ENCODE assay signal across 8 cellular contexts in the genomic region with DNA sequence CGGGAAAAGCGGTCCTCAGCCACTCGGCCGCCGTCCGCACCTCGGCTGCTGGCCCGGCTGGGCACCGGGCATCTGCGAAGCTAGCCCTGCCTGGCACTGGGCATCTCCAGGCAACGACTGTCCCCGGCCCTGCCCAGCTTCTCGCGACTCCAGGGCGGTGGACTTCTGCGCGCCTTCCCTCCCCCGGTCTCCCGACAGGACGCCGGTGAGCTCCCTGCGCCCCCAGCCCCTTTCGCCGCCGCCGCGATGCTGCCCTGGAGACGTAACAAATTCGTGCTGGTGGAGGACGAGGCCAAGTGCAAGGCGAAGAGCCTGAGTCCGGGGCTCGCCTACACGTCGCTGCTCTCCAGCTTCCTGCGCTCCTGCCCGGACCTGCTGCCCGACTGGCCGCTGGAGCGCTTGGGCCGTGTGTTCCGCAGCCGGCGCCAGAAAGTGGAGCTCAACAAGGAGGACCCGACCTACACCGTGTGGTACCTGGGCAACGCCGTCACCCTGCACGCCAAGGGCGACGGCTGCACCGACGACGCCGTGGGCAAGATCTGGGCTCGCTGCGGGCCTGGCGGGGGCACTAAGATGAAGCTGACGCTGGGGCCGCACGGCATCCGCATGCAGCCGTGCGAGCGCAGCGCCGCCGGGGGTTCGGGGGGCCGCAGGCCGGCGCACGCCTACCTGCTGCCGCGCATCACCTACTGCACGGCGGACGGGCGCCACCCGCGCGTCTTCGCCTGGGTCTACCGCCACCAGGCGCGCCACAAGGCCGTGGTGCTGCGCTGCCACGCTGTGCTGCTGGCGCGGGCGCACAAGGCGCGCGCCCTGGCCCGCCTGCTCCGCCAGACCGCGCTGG. TPM values are rescaled to one million over a fixed set of nuclear protein-coding genes. Genes with fewer than 3 reads are reported as not detected.
DNase-seq lines count a peak whose midpoint lies in the region; ATAC-seq, FAIRE-seq and TF ChIP-seq lines count a peak whose summit lies in the region.

No MANE protein-coding gene starts in this region.

- no peak for TF ChIP-seq CTCF in kidney epithelial cell (IDR thresholded peaks at IDR 0.05; ENCODE audit: insufficient read depth, low read length, poor library complexity, severe bottlenecking)
- TF ChIP-seq CTCF in type B pancreatic cell (conservative IDR thresholded peaks at IDR 0.05), result no peak
- no peak for TF ChIP-seq CTCF in D721Med (IDR thresholded peaks at IDR 0.05; ENCODE audit: insufficient read depth, missing control alignments)

- H3K27ac Mint-ChIP-seq in activated CD4-positive, alpha-beta T cell treated with anti-CD3 and anti-CD28 coated beads for 36 hours, result no peak overlapping the region
- no peak overlapping the region for H3K27ac Mint-ChIP-seq in activated CD4-positive, alpha-beta T cell treated with anti-CD3 and anti-CD28 coated beads, Interleukin-2, amount 10 ng/mL, durations not matched to agents 7 days and 5 days
- no peak overlapping the region for H3K27ac Mint-ChIP-seq in type B pancreatic cell

- no peaks in the 10 kb centered on the region for H3K36me3 ChIP-seq in kidney epithelial cell (ENCODE audit: control insufficient read depth, insufficient read depth, low read length)

- H3K4me1 Mint-ChIP-seq in activated CD4-positive, alpha-beta T cell treated with anti-CD3 and anti-CD28 coated beads for 36 hours, result no peaks in the 10 kb centered on the region
- peaks cover 3% of the 10 kb centered on the region for H3K4me1 Mint-ChIP-seq in activated CD4-positive, alpha-beta T cell treated with anti-CD3 and anti-CD28 coated beads, Interleukin-2, amount 10 ng/mL, durations not matched to agents 7 days and 5 days
- H3K4me1 Mint-ChIP-seq in type B pancreatic cell (ENCODE audit: unreplicated experiment), result peaks cover 6% of the 10 kb centered on the region

- peak; percentile 26 for DNase-seq in activated CD4-positive, alpha-beta T cell treated with anti-CD3 and anti-CD28 coated beads for 36 hours
- DNase-seq in activated CD4-positive, alpha-beta T cell treated with anti-CD3 and anti-CD28 coated beads, Interleukin-2, amount 10 ng/mL, durations not matched to agents 7 days and 5 days, result no peak
- DNase-seq in cerebellar cortex (ENCODE audit: low spot score) (peak; percentile 33), kidney epithelial cell (ENCODE audit: low read depth) (no peak), type B pancreatic cell (ENCODE audit: extremely low spot score, unreplicated experiment) (no peak), HPDE6-E6E7 (ENCODE audit: extremely low spot score) (no peak), D721Med (ENCODE audit: insufficient read length, low spot score) (no peak)

- no peaks in the 10 kb centered on the region for H3K9me3 Mint-ChIP-seq in activated CD4-positive, alpha-beta T cell treated with anti-CD3 and anti-CD28 coated beads for 36 hours (ENCODE audit: low read depth)
- no peaks in the 10 kb centered on the region for H3K9me3 Mint-ChIP-seq in activated CD4-positive, alpha-beta T cell treated with anti-CD3 and anti-CD28 coated beads, Interleukin-2, amount 10 ng/mL, durations not matched to agents 7 days and 5 days
- H3K9me3 Mint-ChIP-seq in type B pancreatic cell, result no peaks in the 10 kb centered on the region

- peaks cover 28% of the 10 kb centered on the region for H3K27me3 Mint-ChIP-seq in activated CD4-positive, alpha-beta T cell treated with anti-CD3 and anti-CD28 coated beads for 36 hours
- H3K27me3 Mint-ChIP-seq in activated CD4-positive, alpha-beta T cell treated with anti-CD3 and anti-CD28 coated beads, Interleukin-2, amount 10 ng/mL, durations not matched to agents 7 days and 5 days, result peaks cover 25% of the 10 kb centered on the region
- peaks cover 36% of the 10 kb centered on the region for H3K27me3 Mint-ChIP-seq in type B pancreatic cell

- no peaks in the 10 kb centered on the region for H3K36me3 Mint-ChIP-seq in activated CD4-positive, alpha-beta T cell treated with anti-CD3 and anti-CD28 coated beads for 36 hours (ENCODE audit: low read depth)
- no peaks in the 10 kb centered on the region for H3K36me3 Mint-ChIP-seq in activated CD4-positive, alpha-beta T cell treated with anti-CD3 and anti-CD28 coated beads, Interleukin-2, amount 10 ng/mL, durations not matched to agents 7 days and 5 days (ENCODE audit: low read depth)
- H3K36me3 Mint-ChIP-seq in type B pancreatic cell, result no peaks in the 10 kb centered on the region

- POLR2A ChIA-PET in activated CD4-positive, alpha-beta T cell treated with anti-CD3 and anti-CD28 coated beads for 36 hours (lab: Charles Lee), result no interaction called here
- POLR2A ChIA-PET in activated CD4-positive, alpha-beta T cell treated with anti-CD3 and anti-CD28 coated beads, Interleukin-2, amount 10 ng/mL, durations not matched to agents 7 days and 5 days (lab: Charles Lee), result no interaction called here

- H3K4me3 Mint-ChIP-seq in activated CD4-positive, alpha-beta T cell treated with anti-CD3 and anti-CD28 coated beads for 36 hours, result no peak overlapping the region
- H3K4me3 Mint-ChIP-seq in activated CD4-positive, alpha-beta T cell treated with anti-CD3 and anti-CD28 coated beads, Interleukin-2, amount 10 ng/mL, durations not matched to agents 7 days and 5 days, result no peak overlapping the region
- peak overlapping the region; percentile 75 for H3K4me3 Mint-ChIP-seq in type B pancreatic cell

- FAIRE-seq in D721Med (lab: Jason Lieb, UNC), result no peak

- ATAC-seq in activated CD4-positive, alpha-beta T cell treated with anti-CD3 and anti-CD28 coated beads for 36 hours, result peak; percentile 42
- ATAC-seq in GM21367 (IDR thresholded peaks at IDR 0.05; ENCODE audit: unreplicated experiment), result no peak

- intact Hi-C loops in activated CD4-positive, alpha-beta T cell treated with anti-CD3 and anti-CD28 coated beads for 36 hours (cut with DNase I, micrococcal nuclease), result no loop called here

- CTCF ChIA-PET in activated CD4-positive, alpha-beta T cell treated with anti-CD3 and anti-CD28 coated beads for 36 hours (lab: Charles Lee), result interaction anchor here (0.7 kb wide), 2 partner anchors 18 to 27 kb away, joined by 3 to 4 read pairs; no protein-coding TSS in a partner anchor
- CTCF ChIA-PET in activated CD4-positive, alpha-beta T cell treated with anti-CD3 and anti-CD28 coated beads, Interleukin-2, amount 10 ng/mL, durations not matched to agents 7 days and 5 days (lab: Charles Lee), result no interaction called here

- H3K4me3 ChIP-seq in kidney epithelial cell (ENCODE audit: low read depth, low read length), result peak overlapping the region; percentile 41

- peaks cover 48% of the 10 kb centered on the region for H3K27me3 ChIP-seq in kidney epithelial cell (ENCODE audit: control insufficient read depth, insufficient read depth, low read length)

RNA-seq across cellular contexts. Expression of a gene that starts 0.6 kb away (rescaled TPM):
- total RNA-seq in activated CD4-positive, alpha-beta T cell treated with anti-CD3 and anti-CD28 coated beads for 36 hours, result not detected
- total RNA-seq in activated CD4-positive, alpha-beta T cell treated with anti-CD3 and anti-CD28 coated beads, Interleukin-2, amount 10 ng/mL, durations not matched to agents 7 days and 5 days, result not detected
- total RNA-seq in kidney epithelial cell (0.13 and 0.34 TPM in 2 replicates), type B pancreatic cell (ENCODE audit: low replicate concordance) (0.21 and 1.3 TPM in 2 replicates)

RNA-seq across cellular contexts. Expression of a gene that starts 35.9 kb away (rescaled TPM):
- not detected for total RNA-seq in activated CD4-positive, alpha-beta T cell treated with anti-CD3 and anti-CD28 coated beads for 36 hours
- total RNA-seq in activated CD4-positive, alpha-beta T cell treated with anti-CD3 and anti-CD28 coated beads, Interleukin-2, amount 10 ng/mL, durations not matched to agents 7 days and 5 days, result not detected
- total RNA-seq in kidney epithelial cell (2.7 and 3.1 TPM in 2 replicates), type B pancreatic cell (ENCODE audit: low replicate concordance) (1.5 and 3.0 TPM in 2 replicates)

RNA-seq across cellular contexts. Expression of a gene that starts 45.0 kb away (rescaled TPM):
- 10 to 100 TPM in 1 of 2 experiments, 1 to 10 TPM in 1; 9.0 to 13.1 TPM for total RNA-seq in activated CD4-positive, alpha-beta T cell treated with anti-CD3 and anti-CD28 coated beads for 36 hours
- 10 to 100 TPM; 17.4 to 20.1 TPM for total RNA-seq in activated CD4-positive, alpha-beta T cell treated with anti-CD3 and anti-CD28 coated beads, Interleukin-2, amount 10 ng/mL, durations not matched to agents 7 days and 5 days
- 43.0 and 46.5 TPM in 2 replicates for total RNA-seq in kidney epithelial cell
- 31.1 and 38.4 TPM in 2 replicates for total RNA-seq in type B pancreatic cell (ENCODE audit: low replicate concordance)

Comparison
In these comparisons a context has a peak if more than half of its experiments do, and no peak if none do; other contexts are left out.
1. DNase-seq: peak in activated CD4-positive, alpha-beta T cell treated with anti-CD3 and anti-CD28 coated beads for 36 hours (single experiment) and cerebellar cortex (single experiment); none in activated CD4-positive, alpha-beta T cell treated with anti-CD3 and anti-CD28 coated beads, Interleukin-2, amount 10 ng/mL, durations not matched to agents 7 days and 5 days (single experiment), kidney epithelial cell (single experiment), type B pancreatic cell (single experiment), HPDE6-E6E7 (single experiment) and D721Med (single experiment).